Comparison of ENCODE assay signal across 4 cellular contexts in genomic region chrX:34130501-34130900, GRCh38. TPM values are rescaled to one million over a fixed set of nuclear protein-coding genes. Genes with fewer than 3 reads are reported as not detected.
"Had no signal": no experiment of that assay in that cellular context is flagged by ENCODE, and none has a peak within 500 bp of the region (broad histone marks: within the 10 kb centered on the region; RNA-seq: fewer than 3 reads in every experiment).

No MANE protein-coding gene starts in this region.

- ATAC-seq: GM12878 had no signal

- DNase-seq: GDM1, GF-D8 had no signal

RNA-seq across cellular contexts. Expression of gene FAM47A, which starts 1.6 kb away (rescaled TPM):
- total RNA-seq: G401, GM12878 had no signal
